ENCODE assay signal across 1 cellular context in the genomic region with DNA sequence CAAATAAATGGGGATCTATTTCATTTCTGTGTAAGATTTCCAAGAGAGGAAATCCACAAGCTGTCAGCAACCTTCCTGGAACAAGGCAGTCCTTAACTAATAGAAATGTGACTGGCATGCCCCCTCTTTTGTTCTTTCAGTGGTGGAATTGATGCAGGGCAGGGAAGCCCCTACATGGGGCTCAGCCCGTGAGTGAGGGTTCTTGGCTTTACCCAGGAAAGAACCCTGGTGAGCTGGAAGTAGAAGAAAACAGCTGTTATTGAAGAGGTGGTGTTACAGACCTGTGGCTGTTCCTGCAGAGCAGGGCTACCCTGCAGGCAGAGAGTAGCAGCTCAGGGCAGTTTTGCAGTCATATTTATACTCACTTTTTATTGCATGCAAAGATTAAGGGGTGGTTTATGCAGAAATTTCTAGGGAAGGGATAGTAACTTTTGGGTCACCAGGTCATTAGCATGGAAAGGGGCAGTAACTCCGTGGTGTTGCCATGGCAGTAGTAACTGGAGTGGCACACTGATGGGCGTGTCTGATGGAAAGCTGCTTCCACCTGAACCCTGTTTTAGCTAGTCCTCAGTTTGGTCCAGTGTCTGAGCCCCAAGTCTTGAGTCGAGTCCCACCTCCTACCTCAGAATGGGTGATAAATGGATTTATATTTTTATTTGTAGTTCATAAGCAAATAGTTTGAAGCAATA.
TF ChIP-seq lines count a peak whose summit lies in the region.

No MANE protein-coding gene starts in this region.

TF ChIP-seq in WTC11, 78 proteins besides CTCF, POLR2A, EP300 and RAD21 (continued from another document):
- TF ChIP-seq, protein P1, sequence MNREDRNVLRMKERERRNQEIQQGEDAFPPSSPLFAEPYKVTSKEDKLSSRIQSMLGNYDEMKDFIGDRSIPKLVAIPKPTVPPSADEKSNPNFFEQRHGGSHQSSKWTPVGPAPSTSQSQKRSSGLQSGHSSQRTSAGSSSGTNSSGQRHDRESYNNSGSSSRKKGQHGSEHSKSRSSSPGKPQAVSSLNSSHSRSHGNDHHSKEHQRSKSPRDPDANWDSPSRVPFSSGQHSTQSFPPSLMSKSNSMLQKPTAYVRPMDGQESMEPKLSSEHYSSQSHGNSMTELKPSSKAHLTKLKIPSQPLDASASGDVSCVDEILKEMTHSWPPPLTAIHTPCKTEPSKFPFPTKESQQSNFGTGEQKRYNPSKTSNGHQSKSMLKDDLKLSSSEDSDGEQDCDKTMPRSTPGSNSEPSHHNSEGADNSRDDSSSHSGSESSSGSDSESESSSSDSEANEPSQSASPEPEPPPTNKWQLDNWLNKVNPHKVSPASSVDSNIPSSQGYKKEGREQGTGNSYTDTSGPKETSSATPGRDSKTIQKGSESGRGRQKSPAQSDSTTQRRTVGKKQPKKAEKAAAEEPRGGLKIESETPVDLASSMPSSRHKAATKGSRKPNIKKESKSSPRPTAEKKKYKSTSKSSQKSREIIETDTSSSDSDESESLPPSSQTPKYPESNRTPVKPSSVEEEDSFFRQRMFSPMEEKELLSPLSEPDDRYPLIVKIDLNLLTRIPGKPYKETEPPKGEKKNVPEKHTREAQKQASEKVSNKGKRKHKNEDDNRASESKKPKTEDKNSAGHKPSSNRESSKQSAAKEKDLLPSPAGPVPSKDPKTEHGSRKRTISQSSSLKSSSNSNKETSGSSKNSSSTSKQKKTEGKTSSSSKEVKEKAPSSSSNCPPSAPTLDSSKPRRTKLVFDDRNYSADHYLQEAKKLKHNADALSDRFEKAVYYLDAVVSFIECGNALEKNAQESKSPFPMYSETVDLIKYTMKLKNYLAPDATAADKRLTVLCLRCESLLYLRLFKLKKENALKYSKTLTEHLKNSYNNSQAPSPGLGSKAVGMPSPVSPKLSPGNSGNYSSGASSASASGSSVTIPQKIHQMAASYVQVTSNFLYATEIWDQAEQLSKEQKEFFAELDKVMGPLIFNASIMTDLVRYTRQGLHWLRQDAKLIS (CRISPR knock-in tag; IDR thresholded peaks at IDR 0.05; ENCODE audit: borderline replicate concordance), result no peak
- TF ChIP-seq JUN (CRISPR knock-in tag; IDR thresholded peaks at IDR 0.05), result no peak
- TF ChIP-seq, protein P2, sequence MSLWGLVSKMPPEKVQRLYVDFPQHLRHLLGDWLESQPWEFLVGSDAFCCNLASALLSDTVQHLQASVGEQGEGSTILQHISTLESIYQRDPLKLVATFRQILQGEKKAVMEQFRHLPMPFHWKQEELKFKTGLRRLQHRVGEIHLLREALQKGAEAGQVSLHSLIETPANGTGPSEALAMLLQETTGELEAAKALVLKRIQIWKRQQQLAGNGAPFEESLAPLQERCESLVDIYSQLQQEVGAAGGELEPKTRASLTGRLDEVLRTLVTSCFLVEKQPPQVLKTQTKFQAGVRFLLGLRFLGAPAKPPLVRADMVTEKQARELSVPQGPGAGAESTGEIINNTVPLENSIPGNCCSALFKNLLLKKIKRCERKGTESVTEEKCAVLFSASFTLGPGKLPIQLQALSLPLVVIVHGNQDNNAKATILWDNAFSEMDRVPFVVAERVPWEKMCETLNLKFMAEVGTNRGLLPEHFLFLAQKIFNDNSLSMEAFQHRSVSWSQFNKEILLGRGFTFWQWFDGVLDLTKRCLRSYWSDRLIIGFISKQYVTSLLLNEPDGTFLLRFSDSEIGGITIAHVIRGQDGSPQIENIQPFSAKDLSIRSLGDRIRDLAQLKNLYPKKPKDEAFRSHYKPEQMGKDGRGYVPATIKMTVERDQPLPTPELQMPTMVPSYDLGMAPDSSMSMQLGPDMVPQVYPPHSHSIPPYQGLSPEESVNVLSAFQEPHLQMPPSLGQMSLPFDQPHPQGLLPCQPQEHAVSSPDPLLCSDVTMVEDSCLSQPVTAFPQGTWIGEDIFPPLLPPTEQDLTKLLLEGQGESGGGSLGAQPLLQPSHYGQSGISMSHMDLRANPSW (CRISPR knock-in tag; conservative IDR thresholded peaks at IDR 0.05; ENCODE audit: low read depth), result no peak
